22 cellular contexts compared by ENCODE assay signal in genomic region chr12:19169222-19169621, GRCh38. TPM values are rescaled to one million over a fixed set of nuclear protein-coding genes. Genes with fewer than 3 reads are reported as not detected.
DNase-seq lines count a peak whose midpoint lies in the region; ATAC-seq, FAIRE-seq and TF ChIP-seq lines count a peak whose summit lies in the region.
"Had no signal": no experiment of that assay in that cellular context is flagged by ENCODE, and none has a peak within 500 bp of the region (broad histone marks: within the 10 kb centered on the region; RNA-seq: fewer than 3 reads in every experiment).

No MANE protein-coding gene starts in this region.

- DNase-seq in heart right ventricle (no peak), Right ventricle myocardium inferior (ENCODE audit: missing footprints) (no peak), H54 (ENCODE audit: insufficient read length, low spot score) (no peak), mesenchymal stem cell (no peak), NCI-H146 treated with DMSO at 0.1 percent for 48 hours (lab: John Stamatoyannopoulos, UW; ENCODE audit: unreplicated experiment) (no peak)
- DNase-seq: 8988T; AML-193; BE2C; CD4-positive, alpha-beta T cell; CD8-positive, alpha-beta memory T cell; DMS 273 treated with DMSO at 0.1 percent for 48 hours; DMS79; EL; GDM1; GOT3; H9 had no signal

- no peak for TF ChIP-seq POLR2A in H54 (IDR thresholded peaks at IDR 0.05; ENCODE audit: low read depth, low read length)

- H3K36me3 ChIP-seq in heart right ventricle (no peaks in the 10 kb centered on the region), mesenchymal stem cell (ENCODE audit: control insufficient read depth in 1 of 2, insufficient read depth in 2 of 2, low read depth in 1 of 2, low read length in 2 of 2) (no peaks in the 10 kb centered on the region)
- H3K36me3 ChIP-seq: BE2C; BLaER1 treated with 17β-estradiol and CSF1 and Interleukin-3, amounts not matched to agents 10 nM and 100 nM had no signal

- TF ChIP-seq CTCF in heart right ventricle (IDR thresholded peaks at IDR 0.05), result no peak

- no peak overlapping the region for H2BK120ac ChIP-seq in mesenchymal stem cell (ENCODE audit: low read depth, low read length)

- H2AFZ ChIP-seq in mesenchymal stem cell (ENCODE audit: low read depth, low read length), result no peak overlapping the region

- 83 to 85% methylated on average over 1 of the region's 1 CpG for WGBS in heart right ventricle, 2 donors
- 97% methylated on average over 1 of the region's 1 CpG for WGBS in mesenchymal stem cell

- H3K27ac ChIP-seq in heart right ventricle, result peak overlapping the region in 1 of 10 donors; percentile 49
- no peak overlapping the region for H3K27ac ChIP-seq in mesenchymal stem cell (ENCODE audit: low read length, poor library complexity, severe bottlenecking)
- H3K27ac ChIP-seq: A549; BLaER1 treated with 17β-estradiol and CSF1 and Interleukin-3, amounts not matched to agents 10 nM and 100 nM had no signal

- no peak overlapping the region for H3K4ac ChIP-seq in mesenchymal stem cell (ENCODE audit: low read depth in 1 of 2, low read length in 2 of 2)

- no peak overlapping the region for H3K23ac ChIP-seq in mesenchymal stem cell (ENCODE audit: low read length in 2 of 2)

- no peak overlapping the region for H3K9ac ChIP-seq in mesenchymal stem cell (ENCODE audit: low read length)
- H3K9ac ChIP-seq: BLaER1 treated with 17β-estradiol and CSF1 and Interleukin-3, amounts not matched to agents 10 nM and 100 nM had no signal

- FAIRE-seq in H54 (lab: Jason Lieb, UNC), result peak; percentile 11
- FAIRE-seq: A549, D721Med, GM12878 had no signal

- H3K4me2 ChIP-seq in mesenchymal stem cell (ENCODE audit: low read length, poor library complexity, severe bottlenecking), result no peak overlapping the region
- H3K4me2 ChIP-seq: A549; BLaER1 treated with 17β-estradiol and CSF1 and Interleukin-3, amounts not matched to agents 10 nM and 100 nM had no signal

- peaks cover 10% of the 10 kb centered on the region for H3K79me1 ChIP-seq in mesenchymal stem cell (replicated peaks; ENCODE audit: low read length, poor library complexity, severe bottlenecking)

- H3K4me1 ChIP-seq in heart right ventricle (peaks cover 0 to 69% (median 23%) of the 10 kb centered on the region in 9 donors), mesenchymal stem cell (ENCODE audit: control insufficient read depth, insufficient read depth, low read depth, low read length) (peaks cover 3% of the 10 kb centered on the region)
- H3K4me1 ChIP-seq: BE2C had no signal

- intact Hi-C loops in heart right ventricle (cut with DNase I), result no loop called here
- intact Hi-C loops in Right ventricle myocardium inferior (cut with DNase I), result no loop called here

- H3K4me3 ChIP-seq in heart right ventricle (no peak overlapping the region), mesenchymal stem cell (ENCODE audit: insufficient read depth in 1 of 2, low read depth in 1 of 2, low read length in 2 of 2) (no peak overlapping the region)
- H3K4me3 ChIP-seq: A549; BLaER1 treated with 17β-estradiol and CSF1 and Interleukin-3, amounts not matched to agents 10 nM and 100 nM; GM12878 had no signal

- ATAC-seq in heart right ventricle, result peak in 5 of 8 donors; percentile 31 to 78 (median 49)
- ATAC-seq in Right ventricle myocardium inferior, result no peak
- ATAC-seq in GM18868 (IDR thresholded peaks at IDR 0.05; ENCODE audit: unreplicated experiment), result no peak
- ATAC-seq: A549, GM12878, HCT116 had no signal

- peak overlapping the region; percentile 53 for H2AK5ac ChIP-seq in mesenchymal stem cell (ENCODE audit: low read length, severe bottlenecking)

- no peak overlapping the region for H3K18ac ChIP-seq in mesenchymal stem cell (ENCODE audit: low read depth in 1 of 2, low read length in 2 of 2)

- H4K91ac ChIP-seq in mesenchymal stem cell (ENCODE audit: low read length), result no peak overlapping the region

- no peaks in the 10 kb centered on the region for H3K9me3 ChIP-seq in heart right ventricle
- H3K9me3 ChIP-seq in mesenchymal stem cell (ENCODE audit: control insufficient read depth, low read length), result no peaks in the 10 kb centered on the region
- H3K9me3 ChIP-seq: A549; BE2C; BLaER1 treated with 17β-estradiol and CSF1 and Interleukin-3, amounts not matched to agents 10 nM and 100 nM had no signal

- no peak overlapping the region for H2BK12ac ChIP-seq in mesenchymal stem cell (ENCODE audit: low read length in 2 of 2)

- no peak overlapping the region for H3K14ac ChIP-seq in mesenchymal stem cell (ENCODE audit: low read length in 2 of 2)

- no peak overlapping the region for H2BK5ac ChIP-seq in mesenchymal stem cell (ENCODE audit: low read depth, low read length, poor library complexity, severe bottlenecking)

- H3K27me3 ChIP-seq in heart right ventricle, result no peaks in the 10 kb centered on the region
- no peaks in the 10 kb centered on the region for H3K27me3 ChIP-seq in mesenchymal stem cell (ENCODE audit: control insufficient read depth in 1 of 2, insufficient read depth in 1 of 2, low read length in 2 of 2)
- H3K27me3 ChIP-seq: BE2C; BLaER1 treated with 17β-estradiol and CSF1 and Interleukin-3, amounts not matched to agents 10 nM and 100 nM had no signal

- H2BK15ac ChIP-seq in mesenchymal stem cell (ENCODE audit: low read depth, poor library complexity, severe bottlenecking), result no peak overlapping the region

- H4K8ac ChIP-seq in mesenchymal stem cell (ENCODE audit: low read length), result no peak overlapping the region

RNA-seq across cellular contexts. Expression of gene PLEKHA5, which starts 39.7 kb away (rescaled TPM):
- 10 to 100 TPM; 38.8 to 77.1 (median 65.7) TPM for total RNA-seq in heart right ventricle
- polyA plus RNA-seq in heart right ventricle, result 10 to 100 TPM; 11.8 to 58.8 TPM
- 52.6 TPM for total RNA-seq in Right ventricle myocardium inferior
- 31.9 TPM for polyA plus RNA-seq in mesenchymal stem cell (2013, experiment 1 of 2)
- 31.0 TPM for polyA plus RNA-seq in mesenchymal stem cell (2013, experiment 2 of 2)

Comparison
In these comparisons a context has a peak if more than half of its experiments do, and no peak if none do; other contexts are left out.
1. ATAC-seq: peak in heart right ventricle (5 of 8); none in Right ventricle myocardium inferior (single experiment) and GM18868 (single experiment).